ENCODE assay signal across 1 cellular context in genomic region chr1:45658171-45658570, GRCh38.
TF ChIP-seq lines count a peak whose summit lies in the region.

No MANE protein-coding gene starts in this region.

TF ChIP-seq in HepG2, 621 proteins besides CTCF, POLR2A, EP300 and RAD21 (continued from another document and continues in another):
- TF ChIP-seq AKNA (CRISPR knock-in tag; IDR thresholded peaks at IDR 0.05; ENCODE audit: borderline replicate concordance) (no peak), NPAS2 (CRISPR knock-in tag; IDR thresholded peaks at IDR 0.05; ENCODE audit: borderline replicate concordance) (no peak), TRIM24 (CRISPR knock-in tag; IDR thresholded peaks at IDR 0.05) (no peak), ZNF274 (CRISPR knock-in tag; IDR thresholded peaks at IDR 0.05) (no peak), NFE2L2 (IDR thresholded peaks at IDR 0.05; ENCODE audit: low read length) (no peak), TP53 (CRISPR knock-in tag; conservative IDR thresholded peaks at IDR 0.05) (no peak), NRL (CRISPR knock-in tag; IDR thresholded peaks at IDR 0.05; ENCODE audit: borderline replicate concordance) (no peak), FOXP1 (IDR thresholded peaks at IDR 0.05) (peak; percentile 87), FOXP1 (CRISPR knock-in tag; IDR thresholded peaks at IDR 0.05) (peak; percentile 95), MYNN (CRISPR knock-in tag; IDR thresholded peaks at IDR 0.05; ENCODE audit: low read depth) (no peak), KIAA2018 (CRISPR knock-in tag; IDR thresholded peaks at IDR 0.05; ENCODE audit: borderline replicate concordance) (no peak), ZNF432 (CRISPR knock-in tag; IDR thresholded peaks at IDR 0.05; ENCODE audit: borderline replicate concordance) (no peak), ZMYM3 (CRISPR knock-in tag; IDR thresholded peaks at IDR 0.05) (no peak), THYN1 (CRISPR knock-in tag; IDR thresholded peaks at IDR 0.05; ENCODE audit: borderline replicate concordance, low read depth) (no peak), NR2C2 (CRISPR knock-in tag; IDR thresholded peaks at IDR 0.05; ENCODE audit: borderline replicate concordance) (peak; percentile 73; the same call in 1 of the 2 replicates), ATF1 (CRISPR knock-in tag; IDR thresholded peaks at IDR 0.05) (peak; percentile 55; the same call in 1 of the 2 replicates), SAP130 (CRISPR knock-in tag; IDR thresholded peaks at IDR 0.05; ENCODE audit: low read depth) (peak; percentile 83), ZSCAN30 (CRISPR knock-in tag; IDR thresholded peaks at IDR 0.05) (no peak), CREB3 (CRISPR knock-in tag; IDR thresholded peaks at IDR 0.05) (no peak), IKZF1 (IDR thresholded peaks at IDR 0.05) (no peak), ZNF784 (CRISPR knock-in tag; IDR thresholded peaks at IDR 0.05; ENCODE audit: borderline replicate concordance) (no peak), IKZF5 (CRISPR knock-in tag; IDR thresholded peaks at IDR 0.05) (no peak), MATR3 (CRISPR knock-in tag; IDR thresholded peaks at IDR 0.05) (no peak), ZNF567 (CRISPR knock-in tag; IDR thresholded peaks at IDR 0.05; ENCODE audit: borderline replicate concordance) (no peak), SNAPC2 (CRISPR knock-in tag; IDR thresholded peaks at IDR 0.05) (no peak), ZMYM4 (CRISPR knock-in tag; IDR thresholded peaks at IDR 0.05) (no peak; the same call in 1 of the 2 replicates), TBX3 (IDR thresholded peaks at IDR 0.05; ENCODE audit: borderline replicate concordance) (peak; percentile 67; the same call in 1 of the 2 replicates), ZBTB4 (CRISPR knock-in tag; IDR thresholded peaks at IDR 0.05; ENCODE audit: borderline replicate concordance) (no peak), BRCA1 (CRISPR knock-in tag; IDR thresholded peaks at IDR 0.05) (no peak), ZBTB21 (CRISPR knock-in tag; IDR thresholded peaks at IDR 0.05) (no peak), PITX1 (CRISPR knock-in tag; IDR thresholded peaks at IDR 0.05) (peak; percentile 89), ZSCAN9 (CRISPR knock-in tag; IDR thresholded peaks at IDR 0.05; ENCODE audit: borderline replicate concordance) (no peak), ATM (IDR thresholded peaks at IDR 0.05; ENCODE audit: borderline replicate concordance) (no peak), ZNF652 (CRISPR knock-in tag; IDR thresholded peaks at IDR 0.05; ENCODE audit: borderline replicate concordance, low read depth) (peak; percentile 77; the same call in 1 of the 2 replicates), ZNF614 (CRISPR knock-in tag; IDR thresholded peaks at IDR 0.05; ENCODE audit: borderline replicate concordance) (peak; percentile 42; the same call in 1 of the 2 replicates), SMAD3 (CRISPR knock-in tag; IDR thresholded peaks at IDR 0.05) (no peak), BCL6 (CRISPR knock-in tag; IDR thresholded peaks at IDR 0.05) (peak; percentile 76), GABPA (IDR thresholded peaks at IDR 0.05; ENCODE audit: low read depth, low read length) (no peak), GABPA (CRISPR knock-in tag; IDR thresholded peaks at IDR 0.05; ENCODE audit: low read depth) (no peak), SRSF4 (IDR thresholded peaks at IDR 0.05; ENCODE audit: low read depth, low read length, poor library complexity, severe bottlenecking) (no peak), KAT7 (CRISPR knock-in tag; IDR thresholded peaks at IDR 0.05; ENCODE audit: borderline replicate concordance) (no peak), SMARCE1 (IDR thresholded peaks at IDR 0.05; ENCODE audit: borderline replicate concordance) (no peak), TARDBP (CRISPR knock-in tag; IDR thresholded peaks at IDR 0.05) (peak; percentile 67; the same call in 1 of the 2 replicates)
